Comparison of ENCODE assay signal across 8 cellular contexts in the genomic region with DNA sequence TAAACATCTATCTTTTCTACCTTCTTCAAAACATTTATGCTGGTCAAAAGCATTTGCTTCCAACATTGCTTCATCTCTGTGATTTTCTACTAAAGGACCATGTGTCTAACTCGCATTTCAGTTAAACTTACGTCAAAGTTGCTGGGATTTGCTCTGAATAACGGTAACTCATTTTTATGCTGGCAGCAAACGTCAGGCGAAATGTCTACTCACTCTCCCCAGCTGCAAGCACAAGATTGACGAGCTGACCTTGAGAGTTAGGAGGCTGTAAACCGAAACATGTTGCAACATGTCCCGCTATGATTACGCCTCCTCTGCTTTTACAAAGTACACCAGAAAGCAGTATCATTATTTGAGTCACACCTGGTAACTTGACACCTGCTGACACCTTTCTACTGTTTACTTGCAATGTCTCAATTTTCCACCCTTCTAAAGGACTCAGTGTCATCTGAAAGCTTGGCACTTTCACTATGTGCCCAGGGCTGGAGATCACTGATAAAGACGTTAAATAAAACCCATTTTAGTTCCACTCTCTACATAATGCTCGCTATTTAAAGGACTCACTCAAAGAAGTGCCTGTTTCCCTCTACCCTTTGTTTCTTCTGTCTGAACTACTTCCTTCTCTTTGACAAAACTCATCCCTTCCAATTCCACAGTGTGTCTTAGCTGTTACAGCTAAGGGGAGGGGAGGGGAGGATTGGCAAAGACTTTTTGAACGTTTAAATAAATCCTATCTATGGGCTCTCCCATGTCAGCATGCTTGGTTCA.
DNase-seq lines count a peak whose midpoint lies in the region; ATAC-seq, FAIRE-seq and TF ChIP-seq lines count a peak whose summit lies in the region.

No MANE protein-coding gene starts in this region.

- H3K9ac ChIP-seq in keratinocyte (ENCODE audit: control insufficient read depth, extremely low read depth, insufficient read depth, low read length) = peak overlapping the region; percentile 86

- H3K27me3 ChIP-seq in keratinocyte (ENCODE audit: control insufficient read depth, extremely low read depth, insufficient read depth, low read length) (no peaks in the 10 kb centered on the region), MG63 (no peaks in the 10 kb centered on the region)

- peaks cover 3% of the 10 kb centered on the region for H3K27me3 Mint-ChIP-seq in activated naive CD8-positive, alpha-beta T cell
- peaks cover 20% of the 10 kb centered on the region for H3K27me3 Mint-ChIP-seq in stimulated activated naive CD8-positive, alpha-beta T cell treated with anti-CD3 and anti-CD28 coated beads, Interleukin-15, amount 100 ng/mL, for 72 hours

- peaks cover 52% of the 10 kb centered on the region for H3K4me1 ChIP-seq in keratinocyte (ENCODE audit: control insufficient read depth, extremely low read depth, insufficient read depth, low read length)

- H2AFZ ChIP-seq in keratinocyte (ENCODE audit: control insufficient read depth, low read length) = no peak overlapping the region

- peaks cover 30% of the 10 kb centered on the region for H3K4me1 Mint-ChIP-seq in activated naive CD8-positive, alpha-beta T cell (ENCODE audit: low read depth)
- H3K4me1 Mint-ChIP-seq in stimulated activated naive CD8-positive, alpha-beta T cell treated with anti-CD3 and anti-CD28 coated beads, Interleukin-15, amount 100 ng/mL, for 72 hours = peaks cover 49% of the 10 kb centered on the region

- peak overlapping the region; percentile 88 for H3K27ac Mint-ChIP-seq in activated naive CD8-positive, alpha-beta T cell
- peak overlapping the region; percentile 94 for H3K27ac Mint-ChIP-seq in stimulated activated naive CD8-positive, alpha-beta T cell treated with anti-CD3 and anti-CD28 coated beads, Interleukin-15, amount 100 ng/mL, for 72 hours

- H3K9me3 ChIP-seq in keratinocyte (ENCODE audit: control insufficient read depth, low read depth, low read length) (no peaks in the 10 kb centered on the region), MG63 (no peaks in the 10 kb centered on the region)

- H3K36me3 ChIP-seq in keratinocyte (ENCODE audit: control insufficient read depth in 2 of 2, extremely low read depth in 1 of 2, insufficient read depth in 2 of 2, low read length in 2 of 2) (peaks cover 4% of the 10 kb centered on the region in 2 experiments), MG63 (peaks cover 29% of the 10 kb centered on the region)

- DNase-seq in DMS153 treated with DMSO at 0.1 percent for 48 hours (lab: John Stamatoyannopoulos, UW; ENCODE audit: unreplicated experiment) (peak; percentile 97), NCI-H510A (lab: John Stamatoyannopoulos, UW) (peak; percentile 89), keratinocyte (ENCODE audit: low read depth, low spot score) (peak; percentile 99), MG63 (no peak)
- peak; percentile 40 to 74 for DNase-seq in stimulated activated naive CD8-positive, alpha-beta T cell treated with anti-CD3 and anti-CD28 coated beads, Interleukin-15, amount 100 ng/mL, for 72 hours

- dilution Hi-C loops in keratinocyte (cut with MboI; ENCODE audit: extremely low pct_ligation_motif_present, low sequenced_read_pairs) = no loop called here

- peaks cover 58% of the 10 kb centered on the region for H3K79me2 ChIP-seq in keratinocyte (ENCODE audit: control insufficient read depth, insufficient read depth, low read length)

- ATAC-seq in GM19397 (IDR thresholded peaks at IDR 0.05; ENCODE audit: unreplicated experiment) (peak; percentile 81), HG03378 (IDR thresholded peaks at IDR 0.05; ENCODE audit: unreplicated experiment) (peak; percentile 89)
- ATAC-seq in stimulated activated naive CD8-positive, alpha-beta T cell treated with anti-CD3 and anti-CD28 coated beads, Interleukin-15, amount 100 ng/mL, for 72 hours = peak; percentile 95

- peak overlapping the region; percentile 97 for H3K4me2 ChIP-seq in keratinocyte (ENCODE audit: control insufficient read depth, extremely low read depth, insufficient read depth, low read depth, low read length)

- no peaks in the 10 kb centered on the region for H4K20me1 ChIP-seq in keratinocyte (ENCODE audit: control insufficient read depth, extremely low read depth, insufficient read depth, low read length)

- peak overlapping the region; percentile 38 for H3K4me3 Mint-ChIP-seq in activated naive CD8-positive, alpha-beta T cell
- H3K4me3 Mint-ChIP-seq in stimulated activated naive CD8-positive, alpha-beta T cell treated with anti-CD3 and anti-CD28 coated beads, Interleukin-15, amount 100 ng/mL, for 72 hours = peak overlapping the region; percentile 53 to 72

- H3K4me3 ChIP-seq in keratinocyte (ENCODE audit: control insufficient read depth in 2 of 3, extremely low read depth in 1 of 3, insufficient read depth in 2 of 3, low read depth in 1 of 3, low read length in 3 of 3) (peak overlapping the region in 2 of 3 experiments; percentile 34 to 52), MG63 (no peak overlapping the region)

- H3K9me1 ChIP-seq in keratinocyte (ENCODE audit: control insufficient read depth, extremely low read depth, insufficient read depth, low read length) = no peaks in the 10 kb centered on the region

- H3K9me3 Mint-ChIP-seq in activated naive CD8-positive, alpha-beta T cell (ENCODE audit: low read depth) = no peaks in the 10 kb centered on the region
- no peaks in the 10 kb centered on the region for H3K9me3 Mint-ChIP-seq in stimulated activated naive CD8-positive, alpha-beta T cell treated with anti-CD3 and anti-CD28 coated beads, Interleukin-15, amount 100 ng/mL, for 72 hours

- FAIRE-seq in keratinocyte (lab: Jason Lieb, UNC) = peak; percentile 97

- H3K27ac ChIP-seq in keratinocyte (ENCODE audit: control insufficient read depth, insufficient read depth, low read length) = peak overlapping the region; percentile 99

- no peak for TF ChIP-seq CTCF in keratinocyte (optimal IDR thresholded peaks at IDR 0.05 in 1 of 3, IDR thresholded peaks at IDR 0.05 in 1 of 3, conservative IDR thresholded peaks at IDR 0.05 in 1 of 3; ENCODE audit: extremely low read depth in 1 of 3, insufficient read depth in 2 of 3, low read length in 3 of 3)

- H3K36me3 Mint-ChIP-seq in activated naive CD8-positive, alpha-beta T cell = peaks cover 2% of the 10 kb centered on the region
